18 cellular contexts compared by ENCODE assay signal in the genomic region with DNA sequence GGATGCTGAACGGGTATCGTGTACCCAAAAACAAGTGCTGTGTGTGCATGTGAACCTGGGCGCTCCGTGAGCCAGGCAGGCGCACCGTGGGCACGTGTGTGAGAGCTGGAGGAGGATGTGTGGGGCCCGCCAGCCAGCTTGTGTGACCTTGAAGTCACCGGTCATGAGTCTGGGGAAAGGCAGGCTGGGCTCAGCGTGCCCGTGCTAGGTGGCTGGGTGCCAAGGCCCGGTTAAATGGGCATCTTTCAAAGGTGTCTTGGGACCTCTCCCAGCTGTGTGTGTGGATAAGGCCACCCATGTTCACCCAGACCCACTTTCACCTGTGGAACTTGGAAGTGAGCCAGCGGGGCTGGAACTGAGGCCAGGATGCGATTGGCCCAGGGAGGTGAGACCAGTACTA. TPM values are rescaled to one million over a fixed set of nuclear protein-coding genes. Genes with fewer than 3 reads are reported as not detected.
DNase-seq lines count a peak whose midpoint lies in the region; ATAC-seq, FAIRE-seq and TF ChIP-seq lines count a peak whose summit lies in the region.
"Had no signal": no experiment of that assay in that cellular context is flagged by ENCODE, and none has a peak within 500 bp of the region (broad histone marks: within the 10 kb centered on the region; RNA-seq: fewer than 3 reads in every experiment).

No MANE protein-coding gene starts in this region.

- H3K27ac ChIP-seq in SJCRH30, result no peak overlapping the region; the same call in 1 of the 2 replicates
- H3K27ac ChIP-seq in pancreas, result no peak overlapping the region
- H3K27ac ChIP-seq in effector memory CD4-positive, alpha-beta T cell (ENCODE audit: insufficient read depth, low read length, poor library complexity, severe bottlenecking), result no peak overlapping the region

- intact Hi-C loops in pancreas (cut with DNase I), result no loop called here

- H3K4me1 ChIP-seq in SJCRH30 (peaks cover 15% of the 10 kb centered on the region), pancreas (no peaks in the 10 kb centered on the region)
- peaks cover 5% of the 10 kb centered on the region for H3K4me1 ChIP-seq in effector memory CD4-positive, alpha-beta T cell (ENCODE audit: control insufficient read depth, insufficient read depth, low read length, poor library complexity, severe bottlenecking)

- ATAC-seq in pancreas (peak in 3 of 4 donors; percentile 68 to 74 (median 68)), GM21528 (IDR thresholded peaks at IDR 0.05; ENCODE audit: low FRiP score, unreplicated experiment) (no peak)
- ATAC-seq: HepG2, Panc1, SK-N-SH treated with all-trans-retinoic acid at 6 μM for 48 hours had no signal

- H3K27me3 ChIP-seq in SJCRH30 (no peaks in the 10 kb centered on the region), pancreas (peaks cover 0 to 5% (median 0%) of the 10 kb centered on the region in 4 donors)
- H3K27me3 ChIP-seq in effector memory CD4-positive, alpha-beta T cell (replicated peaks; ENCODE audit: control insufficient read depth, insufficient read depth, low read length, poor library complexity, severe bottlenecking), result peaks cover 13% of the 10 kb centered on the region

- H3K9me3 ChIP-seq in SJCRH30 (replicated peaks), result no peaks in the 10 kb centered on the region
- no peaks in the 10 kb centered on the region for H3K9me3 ChIP-seq in pancreas
- no peaks in the 10 kb centered on the region for H3K9me3 ChIP-seq in effector memory CD4-positive, alpha-beta T cell (ENCODE audit: control insufficient read depth, low read length)

- H3K36me3 ChIP-seq in SJCRH30, result no peaks in the 10 kb centered on the region
- no peaks in the 10 kb centered on the region for H3K36me3 ChIP-seq in pancreas
- no peaks in the 10 kb centered on the region for H3K36me3 ChIP-seq in effector memory CD4-positive, alpha-beta T cell (ENCODE audit: control insufficient read depth, insufficient read depth, low read length)

- peak overlapping the region; percentile 51 for H3K4me3 ChIP-seq in SJCRH30
- H3K4me3 ChIP-seq in pancreas, result no peak overlapping the region
- H3K4me3 ChIP-seq in effector memory CD4-positive, alpha-beta T cell (ENCODE audit: insufficient read depth, low read depth, low read length, poor library complexity, severe bottlenecking), result no peak overlapping the region

- DNase-seq in DMS79 treated with DMSO at 0.1 percent for 48 hours (lab: John Stamatoyannopoulos, UW) (peak; percentile 43), NCI-H1092 treated with DMSO at 0.1 percent for 48 hours (lab: John Stamatoyannopoulos, UW) (peak; percentile 46), SJCRH30 (peak; percentile 45 to 58), pancreas (peak in 4 of 6 donors; percentile 37 to 68 (median 49)), amygdala (lab: John Stamatoyannopoulos, UW) (no peak)
- no peak for DNase-seq in effector memory CD4-positive, alpha-beta T cell
- DNase-seq: DMS 273 treated with DMSO at 0.1 percent for 48 hours, NCI-H187, NCI-H82 had no signal

- no peak for TF ChIP-seq CTCF in pancreas (IDR thresholded peaks at IDR 0.05)

- no peak for FAIRE-seq in pancreas (lab: Jason Lieb, UNC)
- FAIRE-seq: GM12892, HepG2 had no signal

- 7 to 15% methylated on average over 14 of the region's 14 CpGs for WGBS in pancreas, 2 donors

RNA-seq across cellular contexts. Expression of gene KCNT1, which starts 3.4 kb away (rescaled TPM):
- total RNA-seq in SJCRH30 (2014; rRNA removed; shearing (Covaris generic)), result 0.33 and 0.51 TPM in 2 replicates
- total RNA-seq in pancreas, result under 1 TPM; 0.05 to 0.28 (median 0.09) TPM
- 1 to 10 TPM in 1 of 2 donors, under 1 TPM in 1; 0.46 to 1.1 TPM for polyA plus RNA-seq in pancreas
- total RNA-seq: H4, HepG2, MCF 10A, NCI-H460 had no signal
- polyA plus RNA-seq: CD14-positive monocyte, HepG2 had no signal

RNA-seq across cellular contexts. Expression of gene SOHLH1, which starts 6.1 kb away (rescaled TPM):
- 2.1 and 2.4 TPM in 2 replicates for total RNA-seq in SJCRH30 (2014; rRNA removed; shearing (Covaris generic))
- not detected for total RNA-seq in pancreas
- under 1 TPM in 1 of 2 donors, not detected in 1; 0.31 TPM for polyA plus RNA-seq in pancreas
- total RNA-seq: H4, MCF 10A, NCI-H460 had no signal
- polyA plus RNA-seq: CD14-positive monocyte had no signal

RNA-seq across cellular contexts. Expression of gene LCN9, which starts 42.3 kb away (rescaled TPM):
- not detected in 2 replicates for total RNA-seq in SJCRH30 (2014; rRNA removed; shearing (Covaris generic))
- not detected for total RNA-seq in pancreas
- polyA plus RNA-seq in pancreas, result not detected
- total RNA-seq: H4, HepG2, MCF 10A, NCI-H460 had no signal
- polyA plus RNA-seq: CD14-positive monocyte, HepG2 had no signal

Comparison
In these comparisons a context has a peak if more than half of its experiments do, and no peak if none do; other contexts are left out.
1. DNase-seq: peak in DMS79 treated with DMSO at 0.1 percent for 48 hours (single experiment), NCI-H1092 treated with DMSO at 0.1 percent for 48 hours (single experiment), SJCRH30 (2 of 2) and pancreas (4 of 6); none in effector memory CD4-positive, alpha-beta T cell (0 of 3) and amygdala (0 of 56).